In genomic region chr10:29860159-29860558, GRCh38 we compare ENCODE assay signal across 16 cellular contexts.
DNase-seq lines count a peak whose midpoint lies in the region; ATAC-seq and TF ChIP-seq lines count a peak whose summit lies in the region.
"Had no signal": no experiment of that assay in that cellular context is flagged by ENCODE, and none has a peak within 500 bp of the region (broad histone marks: within the 10 kb centered on the region; RNA-seq: fewer than 3 reads in every experiment).

No MANE protein-coding gene starts in this region.

- no peaks in the 10 kb centered on the region for H3K27me3 ChIP-seq in rectal smooth muscle tissue (ENCODE audit: control insufficient read depth, insufficient read depth, low read length)
- no peaks in the 10 kb centered on the region for H3K27me3 ChIP-seq in HAP-1 (ENCODE audit: low read depth)

- no peak overlapping the region for H3K9ac ChIP-seq in rectal smooth muscle tissue (ENCODE audit: low read length)

- H3K36me3 ChIP-seq in rectal smooth muscle tissue (ENCODE audit: control insufficient read depth, insufficient read depth, low read length) (no peaks in the 10 kb centered on the region), HAP-1 (replicated peaks) (no peaks in the 10 kb centered on the region)

- H3K4me1 ChIP-seq in rectal smooth muscle tissue (ENCODE audit: control insufficient read depth, insufficient read depth, low read length) (peaks cover 26% of the 10 kb centered on the region), HAP-1 (no peaks in the 10 kb centered on the region)

- H3K27ac ChIP-seq in epithelial cell of prostate (peak overlapping the region; percentile 41), rectal smooth muscle tissue (ENCODE audit: low read depth, low read length) (peak overlapping the region; percentile 75)

- no peak for ATAC-seq in GM18867 (IDR thresholded peaks at IDR 0.05; ENCODE audit: unreplicated experiment)
- ATAC-seq: activated naive CD4-positive, alpha-beta T cell treated with anti-CD3 and anti-CD28 coated beads, Interleukin-2, amount 50 U/mL, for 72 hours; HepG2; stimulated activated naive CD8-positive, alpha-beta T cell treated with anti-CD3 and anti-CD28 coated beads, Interleukin-15, Interleukin-2, amounts not matched to agents 100 U/mL and 50 U/mL, for 24 hours had no signal

- TF ChIP-seq CTCF in AG10803 (conservative IDR thresholded peaks at IDR 0.05; ENCODE audit: low read length): no peak

- in situ Hi-C loops in HAP-1 (cut with MboI; ENCODE audit: low sequenced_read_pairs): no loop called here

- no peaks in the 10 kb centered on the region for H3K9me3 ChIP-seq in HAP-1

- H3K4me3 ChIP-seq in AG10803 (ENCODE audit: low read length): no peak overlapping the region
- no peak overlapping the region for H3K4me3 ChIP-seq in rectal smooth muscle tissue (ENCODE audit: low read length)
- H3K4me3 ChIP-seq in HAP-1: no peak overlapping the region

- DNase-seq in AG10803 (ENCODE audit: low read depth) (peak; percentile 92), M059J (ENCODE audit: low read depth) (peak; percentile 66), epithelial cell of prostate (ENCODE audit: low read depth, low spot score) (no peak), NCI-H524 (lab: John Stamatoyannopoulos, UW) (no peak), germinal center (ENCODE audit: low spot score) (no peak), HAP-1 (ENCODE audit: low spot score in 2 of 2) (no peak)
- DNase-seq: activated CD4-positive, alpha-beta T cell treated with anti-CD3 and anti-CD28 coated beads for 1 hour; Calu3; endodermal cell; NCI-H1436; NCI-H524 treated with DMSO at 0.1 percent for 48 hours; stimulated activated naive CD8-positive, alpha-beta T cell treated with anti-CD3 and anti-CD28 coated beads, Interleukin-15, Interleukin-2, amounts not matched to agents 100 U/mL and 50 U/mL, for 24 hours had no signal

Comparison
In these comparisons a context has a peak if more than half of its experiments do, and no peak if none do; other contexts are left out.
1. DNase-seq: peak in AG10803 (single experiment) and M059J (single experiment); none in epithelial cell of prostate (single experiment), NCI-H524 (0 of 2), germinal center (single experiment) and HAP-1 (0 of 2).